In genomic region chr6:155079985-155080452, GRCh38 we compare ENCODE assay signal across 12 cellular contexts.
DNase-seq lines count a peak whose midpoint lies in the region; ATAC-seq and TF ChIP-seq lines count a peak whose summit lies in the region.
"Had no signal": no experiment of that assay in that cellular context is flagged by ENCODE, and none has a peak within 500 bp of the region (broad histone marks: within the 10 kb centered on the region; RNA-seq: fewer than 3 reads in every experiment).

No MANE protein-coding gene starts in this region.

- H3K4me3 Mint-ChIP-seq in mesothelial cell of epicardium, result no peak overlapping the region
- H3K4me3 Mint-ChIP-seq: activated naive CD4-positive, alpha-beta T cell treated with anti-CD3 and anti-CD28 coated beads for 36 hours had no signal

- intact Hi-C loops in ovary (cut with DNase I), result no loop called here

- TF ChIP-seq CTCF in mesothelial cell of epicardium (IDR thresholded peaks at IDR 0.05; ENCODE audit: unreplicated experiment) (no peak), ovary (IDR thresholded peaks at IDR 0.05) (no peak), upper lobe of left lung (IDR thresholded peaks at IDR 0.05) (no peak)

- 46 to 59% (median 57%) methylated on average over 7 of the region's 7 CpGs for WGBS in ovary, 3 donors
- 38 to 47% methylated on average over 7 of the region's 7 CpGs for WGBS in upper lobe of left lung, 2 donors

- ATAC-seq in GM19043 (IDR thresholded peaks at IDR 0.05; ENCODE audit: low read depth, unreplicated experiment), result peak; percentile 50
- ATAC-seq in HG02938 (IDR thresholded peaks at IDR 0.05; ENCODE audit: unreplicated experiment), result peak; percentile 74
- ATAC-seq in upper lobe of left lung (ENCODE audit: low FRiP score in 2 of 2), result no peak
- ATAC-seq: lower lobe of right lung had no signal

- H3K4me3 ChIP-seq in SJCRH30 (no peak overlapping the region), ovary (no peak overlapping the region), upper lobe of left lung (no peak overlapping the region)
- H3K4me3 ChIP-seq: esophagus squamous epithelium, lower lobe of right lung had no signal

- peak overlapping the region; percentile 94 for H3K27ac ChIP-seq in SJCRH30
- H3K27ac ChIP-seq in ovary, result no peak overlapping the region
- no peak overlapping the region for H3K27ac ChIP-seq in upper lobe of left lung
- H3K27ac ChIP-seq: esophagus squamous epithelium, lower lobe of right lung had no signal

- H3K27me3 Mint-ChIP-seq in mesothelial cell of epicardium (ENCODE audit: low read depth), result no peaks in the 10 kb centered on the region

- TF ChIP-seq POLR2A in ovary (IDR thresholded peaks at IDR 0.05) (no peak), upper lobe of left lung (IDR thresholded peaks at IDR 0.05) (no peak)

- peak overlapping the region; percentile 52 for H3K27ac Mint-ChIP-seq in mesothelial cell of epicardium
- H3K27ac Mint-ChIP-seq: activated naive CD4-positive, alpha-beta T cell treated with anti-CD3 and anti-CD28 coated beads for 36 hours had no signal

- H3K4me1 Mint-ChIP-seq in mesothelial cell of epicardium, result peaks cover 32% of the 10 kb centered on the region

- H3K27me3 ChIP-seq in SJCRH30, result no peaks in the 10 kb centered on the region
- H3K27me3 ChIP-seq in ovary, result no peaks in the 10 kb centered on the region
- no peaks in the 10 kb centered on the region for H3K27me3 ChIP-seq in upper lobe of left lung
- H3K27me3 ChIP-seq: esophagus squamous epithelium had no signal

- H3K4me1 ChIP-seq in SJCRH30 (peaks cover 16% of the 10 kb centered on the region), ovary (ENCODE audit: insufficient read depth) (peaks cover 9% of the 10 kb centered on the region), upper lobe of left lung (no peaks in the 10 kb centered on the region)
- H3K4me1 ChIP-seq: esophagus squamous epithelium, lower lobe of right lung had no signal

- H3K9me3 ChIP-seq in SJCRH30 (replicated peaks), result no peaks in the 10 kb centered on the region
- H3K9me3 ChIP-seq in ovary, result no peaks in the 10 kb centered on the region
- H3K9me3 ChIP-seq in upper lobe of left lung, result no peaks in the 10 kb centered on the region
- H3K9me3 ChIP-seq: esophagus squamous epithelium, lower lobe of right lung had no signal

- no peak for TF ChIP-seq EP300 in ovary (IDR thresholded peaks at IDR 0.05)
- TF ChIP-seq EP300 in upper lobe of left lung (IDR thresholded peaks at IDR 0.05), result no peak

- no peaks in the 10 kb centered on the region for H3K36me3 ChIP-seq in SJCRH30
- H3K36me3 ChIP-seq in ovary, result no peaks in the 10 kb centered on the region
- H3K36me3 ChIP-seq in upper lobe of left lung, result no peaks in the 10 kb centered on the region
- H3K36me3 ChIP-seq: esophagus squamous epithelium, lower lobe of right lung had no signal

- H3K9me3 Mint-ChIP-seq in mesothelial cell of epicardium, result no peaks in the 10 kb centered on the region
- H3K9me3 Mint-ChIP-seq: activated naive CD4-positive, alpha-beta T cell treated with anti-CD3 and anti-CD28 coated beads for 36 hours had no signal

- H3K36me3 Mint-ChIP-seq in mesothelial cell of epicardium, result no peaks in the 10 kb centered on the region

- DNase-seq in SJCRH30 (no peak), mesothelial cell of epicardium (ENCODE audit: low spot score in 2 of 2, unreplicated experiment in 2 of 2) (no peak), ovary (no peak), upper lobe of left lung (no peak), superior temporal gyrus (ENCODE audit: extremely low spot score) (no peak), GOT3 (lab: John Stamatoyannopoulos, UW) (no peak)
- DNase-seq: activated naive CD4-positive, alpha-beta T cell treated with anti-CD3 and anti-CD28 coated beads for 36 hours; esophagus squamous epithelium; lower lobe of right lung; NCI-H1092 treated with DMSO at 0.1 percent for 48 hours had no signal

Comparison
In these comparisons a context has a peak if more than half of its experiments do, and no peak if none do; other contexts are left out.
1. ATAC-seq: peak in GM19043 (single experiment) and HG02938 (single experiment); none in upper lobe of left lung (0 of 2).